In genomic region chr2:68925298-68925885, GRCh38 we compare ENCODE assay signal across 8 cellular contexts. TPM values are rescaled to one million over a fixed set of nuclear protein-coding genes. Genes with fewer than 3 reads are reported as not detected.
A peak's percentile ranks its signal among the peaks of the same experiment; 100 is the strongest.
DNase-seq lines count a peak whose midpoint lies in the region; ATAC-seq and TF ChIP-seq lines count a peak whose summit lies in the region.

No MANE protein-coding gene starts in this region.

- in situ Hi-C loops in astrocyte of the spinal cord (cut with HindIII; ENCODE audit: low sequenced_read_pairs), result no loop called here

- TF ChIP-seq RAD21 in SK-N-SH (IDR thresholded peaks at IDR 0.05; ENCODE audit: low read length), result peak; percentile 94

- no peak for ATAC-seq in GM19324 (IDR thresholded peaks at IDR 0.05; ENCODE audit: low FRiP score, unreplicated experiment)

- no peaks in the 10 kb centered on the region; the same call in 1 of the 2 replicates for H3K27me3 ChIP-seq in SK-N-SH (ENCODE audit: insufficient read depth)

- no peaks in the 10 kb centered on the region for H3K36me3 ChIP-seq in SK-N-SH (replicated peaks in 1 of 2; ENCODE audit: control insufficient read depth in 1 of 2, insufficient read depth in 2 of 2, low read length in 1 of 2)

- no peaks in the 10 kb centered on the region for H3F3A ChIP-seq in SK-N-SH (replicated peaks; ENCODE audit: insufficient read depth)

- no peaks in the 10 kb centered on the region for H3K9me3 Mint-ChIP-seq in immature natural killer cell

- H3K79me2 ChIP-seq in SK-N-SH (ENCODE audit: insufficient read depth), result no peaks in the 10 kb centered on the region

- TF ChIP-seq CTCF in GM10266 (IDR thresholded peaks at IDR 0.05; ENCODE audit: control insufficient read depth, insufficient read depth, low read depth, missing control alignments), result peak; percentile 78
- peak; percentile 68 for TF ChIP-seq CTCF in LNCAP (IDR thresholded peaks at IDR 0.05)
- peak; percentile 89 for TF ChIP-seq CTCF in SK-N-SH (IDR thresholded peaks at IDR 0.05)
- peak; percentile 93 for TF ChIP-seq CTCF in astrocyte of the spinal cord (IDR thresholded peaks at IDR 0.05; ENCODE audit: low read depth, low read length)

- no peak overlapping the region for H2AFZ ChIP-seq in SK-N-SH (ENCODE audit: low read depth)

- no peaks in the 10 kb centered on the region for H3K9me2 ChIP-seq in SK-N-SH

- no peaks in the 10 kb centered on the region for H3K9me3 ChIP-seq in SK-N-SH

- no peak overlapping the region for H3K27ac ChIP-seq in SK-N-SH (ENCODE audit: low read depth in 2 of 2, low read length in 1 of 2)

- H3K9ac ChIP-seq in SK-N-SH, result no peak overlapping the region

- H3K27ac Mint-ChIP-seq in immature natural killer cell, result no peak overlapping the region

- POLR2A ChIA-PET in SK-N-SH (lab: Yijun Ruan, JAX), result no interaction called here

- TF ChIP-seq EP300 in SK-N-SH (IDR thresholded peaks at IDR 0.05; ENCODE audit: borderline replicate concordance in 1 of 2, low read depth in 1 of 2, low read length in 1 of 2), result no peak

- no peak overlapping the region for H3K4me3 Mint-ChIP-seq in immature natural killer cell

- H3K4me2 ChIP-seq in SK-N-SH, result no peak overlapping the region

- H3K4me3 ChIP-seq in SK-N-SH (ENCODE audit: low read depth in 2 of 2, low read length in 1 of 2) (no peak overlapping the region; a peak in 1 of 4 replicates), astrocyte of the spinal cord (ENCODE audit: low read depth, low read length) (no peak overlapping the region)

- H3K36me3 Mint-ChIP-seq in immature natural killer cell, result no peaks in the 10 kb centered on the region

- no peaks in the 10 kb centered on the region for H3K4me1 ChIP-seq in SK-N-SH (ENCODE audit: control insufficient read depth in 1 of 2, insufficient read depth in 2 of 2, low read depth in 1 of 2, low read length in 1 of 2)

- peaks cover 0 to 9% (median 6%) of the 10 kb centered on the region in 3 donors for H3K27me3 Mint-ChIP-seq in immature natural killer cell (ENCODE audit: low read depth in 3 of 3)

- DNase-seq in A172 (ENCODE audit: low spot score) (peak; percentile 65), GM10266 (ENCODE audit: extremely low spot score) (peak; percentile 51), SK-N-SH (peak; percentile 55), astrocyte of the spinal cord (ENCODE audit: low read depth, low spot score) (peak; percentile 48), immature natural killer cell (peak; percentile 49 to 61 (median 54))
- peak; percentile 38 to 58 for DNase-seq in stimulated activated CD4-positive, alpha-beta T cell treated with anti-CD3 and anti-CD28 coated beads, Interleukin-2, amount 100 ng/mL, for 48 hours

- WGBS in SK-N-SH (ENCODE audit: low lambda C conversion rate), result 38% methylated on average over 8 of the region's 8 CpGs

- H3K4me1 Mint-ChIP-seq in immature natural killer cell, result no peaks in the 10 kb centered on the region

- CTCF ChIA-PET in SK-N-SH (lab: Yijun Ruan, JAX), result interaction anchor here (0.5 to 12.4 kb wide), 91 partner anchors 10 to 510 kb away, joined by 3 to 245 read pairs (median 4); partner anchors contain the start of genes APLF, ARHGAP25, FBXO48 and GKN2

- H4K20me1 ChIP-seq in SK-N-SH (ENCODE audit: insufficient read depth), result no peaks in the 10 kb centered on the region

TF ChIP-seq in SK-N-SH, 30 proteins besides CTCF, POLR2A, EP300 and RAD21:
- no peak for TF ChIP-seq POLR2AphosphoS5 (IDR thresholded peaks at IDR 0.05; ENCODE audit: low read depth, low read length)
- TF ChIP-seq, protein P1, sequence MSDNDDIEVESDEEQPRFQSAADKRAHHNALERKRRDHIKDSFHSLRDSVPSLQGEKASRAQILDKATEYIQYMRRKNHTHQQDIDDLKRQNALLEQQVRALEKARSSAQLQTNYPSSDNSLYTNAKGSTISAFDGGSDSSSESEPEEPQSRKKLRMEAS (IDR thresholded peaks at IDR 0.05; ENCODE audit: low read depth), result no peak
- peak; percentile 88 for TF ChIP-seq SMC3 (IDR thresholded peaks at IDR 0.05; ENCODE audit: low read depth, low read length)
- no peak for TF ChIP-seq TEAD4 (IDR thresholded peaks at IDR 0.05; ENCODE audit: borderline replicate concordance, insufficient read depth)
TF ChIP-seq in SK-N-SH: peak in this region for 1.

RNA-seq across cellular contexts. Expression of gene GKN2, which starts 27.3 kb away (rescaled TPM):
- total RNA-seq in A172 (2014; rRNA removed; shearing (Covaris generic)), result 0.24 and 1.9 TPM in 2 replicates
- polyA plus RNA-seq in SK-N-SH (2012; rRNA removed) (not detected in 2 replicates), immature natural killer cell (not detected)
- not detected in 2 replicates for polyA plus RNA-seq in SK-N-SH (2012; cell fraction: cytosol; rRNA removed)
- not detected in 2 replicates for polyA plus RNA-seq in SK-N-SH (2012; cell fraction: nucleus; rRNA removed)

RNA-seq across cellular contexts. Expression of gene GKN1, which starts 49.0 kb away (rescaled TPM):
- not detected in 2 replicates for total RNA-seq in A172 (2014; rRNA removed; shearing (Covaris generic))
- polyA plus RNA-seq in SK-N-SH (2012; rRNA removed) (not detected in 2 replicates), immature natural killer cell (not detected)
- polyA plus RNA-seq in SK-N-SH (2012; cell fraction: cytosol; rRNA removed), result 0.09 TPM in 1 of 2 replicates, not detected in the other
- polyA plus RNA-seq in SK-N-SH (2012; cell fraction: nucleus; rRNA removed), result not detected in 2 replicates

RNA-seq across cellular contexts. Expression of gene BMP10, which starts 54.2 kb away (rescaled TPM):
- 0.46 TPM in 1 of 2 replicates, not detected in the other for total RNA-seq in A172 (2014; rRNA removed; shearing (Covaris generic))
- polyA plus RNA-seq in SK-N-SH (2012; rRNA removed) (not detected in 2 replicates), immature natural killer cell (not detected)
- polyA plus RNA-seq in SK-N-SH (2012; cell fraction: cytosol; rRNA removed), result not detected in 2 replicates
- not detected in 2 replicates for polyA plus RNA-seq in SK-N-SH (2012; cell fraction: nucleus; rRNA removed)
